ENCODE assay signal across 1 cellular context in genomic region chr3:36932979-36933378, GRCh38.
TF ChIP-seq lines count a peak whose summit lies in the region.

No MANE protein-coding gene starts in this region.

TF ChIP-seq in HepG2, 621 proteins besides CTCF, POLR2A, EP300 and RAD21:
- TF ChIP-seq SRF (IDR thresholded peaks at IDR 0.05; ENCODE audit: low read depth, low read length) (peak; percentile 91), ARNTL (CRISPR knock-in tag; IDR thresholded peaks at IDR 0.05) (no peak), NR2C2 (CRISPR knock-in tag; IDR thresholded peaks at IDR 0.05; ENCODE audit: borderline replicate concordance) (no peak), ZMYM4 (CRISPR knock-in tag; IDR thresholded peaks at IDR 0.05) (0 out of 2 replicates have a peak, but pooled peaks have one; percentile 12), SP2 (CRISPR knock-in tag; IDR thresholded peaks at IDR 0.05) (no peak), TP53 (CRISPR knock-in tag; conservative IDR thresholded peaks at IDR 0.05) (peak; percentile 99), ZNF256 (CRISPR knock-in tag; conservative IDR thresholded peaks at IDR 0.05) (no peak), ZNF142 (CRISPR knock-in tag; IDR thresholded peaks at IDR 0.05) (no peak)
TF ChIP-seq in HepG2: peak in this region for 3.
